ENCODE assay signal across 9 cellular contexts in genomic region chrX:135484636-135485289, GRCh38. TPM values are rescaled to one million over a fixed set of nuclear protein-coding genes. Genes with fewer than 3 reads are reported as not detected.
DNase-seq lines count a peak whose midpoint lies in the region; ATAC-seq and TF ChIP-seq lines count a peak whose summit lies in the region.
"Had no signal": no experiment of that assay in that cellular context is flagged by ENCODE, and none has a peak within 500 bp of the region (broad histone marks: within the 10 kb centered on the region; RNA-seq: fewer than 3 reads in every experiment).

No MANE protein-coding gene starts in this region.

- no peak for TF ChIP-seq POLR2A in esophagus muscularis mucosa (IDR thresholded peaks at IDR 0.05; ENCODE audit: low read depth)
- TF ChIP-seq POLR2A in ovary (IDR thresholded peaks at IDR 0.05): no peak

- H3K36me3 ChIP-seq in RWPE2 (ENCODE audit: low read depth): no peaks in the 10 kb centered on the region
- no peaks in the 10 kb centered on the region for H3K36me3 ChIP-seq in esophagus muscularis mucosa
- H3K36me3 ChIP-seq in ovary: no peaks in the 10 kb centered on the region
- H3K36me3 ChIP-seq: BLaER1 treated with 17β-estradiol and CSF1 and Interleukin-3, amounts not matched to agents 10 nM and 100 nM had no signal

- TF ChIP-seq EP300 in esophagus muscularis mucosa (IDR thresholded peaks at IDR 0.05): no peak
- TF ChIP-seq EP300 in ovary (IDR thresholded peaks at IDR 0.05): no peak

- 37% methylated on average over 3 of the region's 3 CpGs for WGBS in esophagus muscularis mucosa
- 15 to 28% (median 19%) methylated on average over 3 of the region's 3 CpGs for WGBS in ovary, 3 donors

- TF ChIP-seq CTCF in HFF-Myc (IDR thresholded peaks at IDR 0.05; ENCODE audit: low read depth, low read length, missing control alignments) (peak; percentile 29), RWPE2 (IDR thresholded peaks at IDR 0.05; ENCODE audit: poor library complexity, severe bottlenecking) (peak; percentile 68), esophagus muscularis mucosa (IDR thresholded peaks at IDR 0.05) (peak; percentile 42 to 60 (median 47)), ovary (IDR thresholded peaks at IDR 0.05) (peak in 2 of 3 donors; percentile 44 to 48)

- H3K27me3 ChIP-seq in RWPE2 (ENCODE audit: insufficient read depth, poor library complexity, severe bottlenecking): no peaks in the 10 kb centered on the region
- H3K27me3 ChIP-seq in esophagus muscularis mucosa: no peaks in the 10 kb centered on the region
- no peaks in the 10 kb centered on the region for H3K27me3 ChIP-seq in ovary

- H3K27ac ChIP-seq in RWPE2 (ENCODE audit: poor library complexity, severe bottlenecking) (no peak overlapping the region), esophagus muscularis mucosa (replicated peaks in 1 of 4) (no peak overlapping the region), ovary (no peak overlapping the region)
- H3K27ac ChIP-seq: BLaER1 treated with 17β-estradiol and CSF1 and Interleukin-3, amounts not matched to agents 10 nM and 100 nM had no signal

- ATAC-seq in RWPE2 (ENCODE audit: low read depth) (no peak), GM21390 (IDR thresholded peaks at IDR 0.05; ENCODE audit: unreplicated experiment) (no peak), GM19395 (IDR thresholded peaks at IDR 0.05; ENCODE audit: unreplicated experiment) (no peak)

- no peak overlapping the region for H3K4me3 ChIP-seq in HFF-Myc (replicated peaks; ENCODE audit: low read depth, low read length)
- H3K4me3 ChIP-seq in RWPE2 (ENCODE audit: severe bottlenecking): no peak overlapping the region
- H3K4me3 ChIP-seq in esophagus muscularis mucosa: no peak overlapping the region
- no peak overlapping the region for H3K4me3 ChIP-seq in ovary
- H3K4me3 ChIP-seq: BLaER1 treated with 17β-estradiol and CSF1 and Interleukin-3, amounts not matched to agents 10 nM and 100 nM had no signal

- DNase-seq in NCI-H2029 (lab: John Stamatoyannopoulos, UW) (peak; percentile 3), NCI-H2029 treated with DMSO at 0.1 percent for 48 hours (lab: John Stamatoyannopoulos, UW) (no peak), HFF-Myc (ENCODE audit: extremely low read depth, low read depth) (no peak), RWPE2 (ENCODE audit: low spot score) (no peak), esophagus muscularis mucosa (ENCODE audit: extremely low spot score) (no peak), ovary (no peak)

- H3K9me3 ChIP-seq in RWPE2 (ENCODE audit: severe bottlenecking): no peaks in the 10 kb centered on the region
- H3K9me3 ChIP-seq in esophagus muscularis mucosa: no peaks in the 10 kb centered on the region
- H3K9me3 ChIP-seq in ovary: no peaks in the 10 kb centered on the region
- H3K9me3 ChIP-seq: BLaER1 treated with 17β-estradiol and CSF1 and Interleukin-3, amounts not matched to agents 10 nM and 100 nM had no signal

- intact Hi-C loops in esophagus muscularis mucosa (cut with DNase I) (loop anchor here (5.0 kb wide), 1 partner anchor 88 kb away; no protein-coding TSS in a partner anchor), ovary (cut with DNase I) (loop anchor here in 1 of 4 donors (10.0 kb wide), 1 partner anchor 90 kb away; no protein-coding TSS in a partner anchor)

- H3K4me1 ChIP-seq in RWPE2 (ENCODE audit: insufficient read depth, poor library complexity, severe bottlenecking): no peaks in the 10 kb centered on the region
- H3K4me1 ChIP-seq in esophagus muscularis mucosa: no peaks in the 10 kb centered on the region
- H3K4me1 ChIP-seq in ovary (ENCODE audit: insufficient read depth): peaks cover 2% of the 10 kb centered on the region

RNA-seq across cellular contexts. Expression of gene INTS6L, which starts 35.7 kb away (rescaled TPM):
- total RNA-seq in esophagus muscularis mucosa (1 to 10 TPM; 6.3 to 8.3 (median 7.2) TPM), ovary (10 to 100 TPM; 13.2 to 20.7 (median 16.4) TPM)
- polyA plus RNA-seq in ovary: 10 to 100 TPM in 1 of 2 donors, 1 to 10 TPM in 1; 9.0 to 13.5 TPM
